In genomic region chr10:130515670-130516069, GRCh38 we compare ENCODE assay signal across 25 cellular contexts.
"Had no signal": no experiment of that assay in that cellular context is flagged by ENCODE, and none has a peak within 500 bp of the region (broad histone marks: within the 10 kb centered on the region; RNA-seq: fewer than 3 reads in every experiment).

No MANE protein-coding gene starts in this region.

- H3K27me3 ChIP-seq: right atrium auricular region, tibial nerve, upper lobe of right lung, uterus had no signal

- H3K27ac Mint-ChIP-seq: immature natural killer cell; natural killer cell; stimulated activated memory B cell treated with anti-CD40 and anti-IgM and Interleukin-4, amounts not matched to agents 10 μg/mL and 1 μg/mL and 100 μg/mL, for 72 hours had no signal

- H3K4me1 ChIP-seq: left ventricle myocardium inferior, lower lobe of right lung, prostate gland, right atrium auricular region, tibial nerve, upper lobe of right lung, uterus had no signal

- H3K27ac ChIP-seq: coronary artery, left ventricle myocardium inferior, lower lobe of right lung, prostate gland, right atrium auricular region, thoracic aorta, tibial nerve, upper lobe of right lung, uterus had no signal

- H3K36me3 Mint-ChIP-seq: immature natural killer cell; natural killer cell; stimulated activated memory B cell treated with anti-CD40 and anti-IgM and Interleukin-4, amounts not matched to agents 10 μg/mL and 1 μg/mL and 100 μg/mL, for 72 hours had no signal

- H3K27me3 Mint-ChIP-seq: stimulated activated memory B cell treated with anti-CD40 and anti-IgM and Interleukin-4, amounts not matched to agents 10 μg/mL and 1 μg/mL and 100 μg/mL, for 72 hours had no signal

- FAIRE-seq: endometrium, frontal cortex had no signal

- ATAC-seq: left colon; lower lobe of right lung; natural killer cell; sciatic nerve; stimulated activated memory B cell treated with anti-CD40 and anti-IgM and Interleukin-4, amounts not matched to agents 10 μg/mL and 1 μg/mL and 100 μg/mL, for 72 hours; stimulated activated naive CD8-positive, alpha-beta T cell treated with anti-CD3 and anti-CD28 coated beads, Interleukin-15, Interleukin-2, amounts not matched to agents 100 U/mL and 50 U/mL, for 24 hours; upper lobe of right lung had no signal

- DNase-seq: dermis blood vessel endothelial cell; effector memory CD4-positive, alpha-beta T cell; erythroblast; hypothalamus; immature natural killer cell; islet precursor cell; kidney glomerular epithelial cell; left colon; left ventricle myocardium inferior; lower lobe of right lung; natural killer cell; stimulated activated CD4-positive, alpha-beta T cell treated with anti-CD3 and anti-CD28 coated beads, Interleukin-2, amount 100 ng/mL, for 24 hours; stimulated activated CD4-positive, alpha-beta T cell treated with anti-CD3 and anti-CD28 coated beads, Interleukin-4, amount 100 ng/mL, for 4 hours; stimulated activated naive CD8-positive, alpha-beta T cell treated with anti-CD3 and anti-CD28 coated beads, Interleukin-15, Interleukin-2, amounts not matched to agents 100 U/mL and 50 U/mL, for 24 hours; upper lobe of right lung; uterus had no signal

- H3K9me3 ChIP-seq: lower lobe of right lung, prostate gland, right atrium auricular region, thoracic aorta, upper lobe of right lung, uterus had no signal

- H3K4me3 Mint-ChIP-seq: immature natural killer cell; natural killer cell; stimulated activated memory B cell treated with anti-CD40 and anti-IgM and Interleukin-4, amounts not matched to agents 10 μg/mL and 1 μg/mL and 100 μg/mL, for 72 hours had no signal

- H3K4me1 Mint-ChIP-seq: immature natural killer cell; natural killer cell; stimulated activated memory B cell treated with anti-CD40 and anti-IgM and Interleukin-4, amounts not matched to agents 10 μg/mL and 1 μg/mL and 100 μg/mL, for 72 hours had no signal

- H3K4me3 ChIP-seq: coronary artery, left ventricle myocardium inferior, lower lobe of right lung, prostate gland, right atrium auricular region, thoracic aorta, tibial nerve, upper lobe of right lung, uterus had no signal

- H3K36me3 ChIP-seq: left ventricle myocardium inferior, lower lobe of right lung, prostate gland, right atrium auricular region, thoracic aorta, tibial nerve, upper lobe of right lung, uterus had no signal
